In the genomic region with DNA sequence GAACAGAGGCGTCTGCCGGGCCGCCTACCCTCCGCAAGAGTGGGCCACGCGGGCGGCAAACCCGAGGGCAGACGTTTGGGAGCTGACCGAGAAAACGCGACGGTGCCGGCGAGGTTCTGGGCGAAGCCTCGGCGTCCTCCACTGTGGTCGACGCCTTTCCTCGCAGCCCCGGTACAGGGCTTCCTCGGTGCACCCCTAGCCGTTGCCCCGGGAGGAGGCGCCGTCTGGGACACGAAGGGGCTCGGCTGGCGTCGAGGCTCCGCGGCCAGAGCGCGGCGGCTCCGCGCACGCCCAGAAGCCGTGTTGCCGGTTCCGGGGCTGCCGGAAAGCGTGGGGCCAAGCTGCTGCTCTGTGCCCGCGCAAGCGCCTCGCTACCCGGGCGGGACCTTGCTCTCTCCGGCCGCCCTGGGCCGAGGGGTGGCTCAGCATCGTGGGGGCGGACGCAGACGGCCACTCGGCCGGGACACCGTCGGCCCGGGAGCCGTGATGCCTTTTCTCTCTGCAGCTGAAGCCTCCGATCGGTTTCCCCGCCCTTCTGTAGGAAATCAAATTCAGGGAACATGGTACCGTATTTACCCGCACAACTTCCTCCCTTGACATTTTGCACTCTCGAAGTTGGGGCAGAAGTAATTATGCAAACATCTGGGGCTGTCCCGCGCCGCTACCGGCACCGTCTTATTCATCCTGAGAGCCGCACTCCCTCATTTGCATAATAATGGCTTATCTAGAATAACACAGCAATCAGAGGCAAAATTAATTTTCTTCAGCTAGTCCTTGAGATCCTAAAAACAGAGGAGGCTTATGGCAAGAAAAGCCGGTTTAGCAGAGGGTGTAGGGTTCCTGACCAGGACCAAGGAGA, we compare ENCODE assay signal across 8 cellular contexts. TPM values are rescaled to one million over a fixed set of nuclear protein-coding genes. Genes with fewer than 3 reads are reported as not detected.
A peak's percentile ranks its signal among the peaks of the same experiment; 100 is the strongest.
DNase-seq lines count a peak whose midpoint lies in the region; ATAC-seq, FAIRE-seq and TF ChIP-seq lines count a peak whose summit lies in the region.

No MANE protein-coding gene starts in this region.

- H3K27ac ChIP-seq in PC-3 (ENCODE audit: low read length) (no peak overlapping the region), GM12878 (ENCODE audit: control insufficient read depth, insufficient read depth) (no peak overlapping the region)
- H3K27ac ChIP-seq in effector memory CD4-positive, alpha-beta T cell (ENCODE audit: insufficient read depth, low read length, poor library complexity, severe bottlenecking) = no peak overlapping the region

- SMC1A ChIA-PET in GM12878 (lab: Charles Lee; ENCODE audit: uncharacterized antibody, unreplicated experiment) = interaction anchor here (0.9 kb wide), 1 partner anchor 32 kb away, joined by 4 read pairs; no protein-coding TSS in a partner anchor

- peak in 1 of 2 experiments; percentile 38; a peak in 1 of 4 replicates for TF ChIP-seq EP300 in GM12878 (IDR thresholded peaks at IDR 0.05; ENCODE audit: borderline replicate concordance in 1 of 2, control insufficient read depth in 1 of 2, low read depth in 2 of 2, low read length in 2 of 2)

- BruUV-seq in PC-3 (replicated peaks; lab: Mats Ljungman, UMichigan) = no TSS peak
- no TSS peak for BruUV-seq in GM12878 (replicated peaks; lab: Mats Ljungman, UMichigan)

- H3K27me3 ChIP-seq in PC-3 (ENCODE audit: low read length) (peaks cover 100% of the 10 kb centered on the region), GM12878 (replicated peaks in 1 of 2; ENCODE audit: control insufficient read depth in 2 of 2, insufficient read depth in 2 of 2, low read length in 1 of 2) (peaks cover 31 to 48% of the 10 kb centered on the region in 2 experiments)
- peaks cover 98% of the 10 kb centered on the region for H3K27me3 ChIP-seq in effector memory CD4-positive, alpha-beta T cell (replicated peaks; ENCODE audit: control insufficient read depth, insufficient read depth, low read length, poor library complexity, severe bottlenecking)

- no peak overlapping the region for H3K4me3 Mint-ChIP-seq in endothelial cell (ENCODE audit: unreplicated experiment)

- H3K36me3 ChIP-seq in PC-3 (ENCODE audit: low read depth, low read length) = no peaks in the 10 kb centered on the region
- H3K36me3 ChIP-seq in GM12878 (ENCODE audit: control insufficient read depth in 2 of 2, insufficient read depth in 2 of 2, low read length in 1 of 2) = no peaks in the 10 kb centered on the region
- H3K36me3 ChIP-seq in effector memory CD4-positive, alpha-beta T cell (ENCODE audit: control insufficient read depth, insufficient read depth, low read length) = no peaks in the 10 kb centered on the region

- no peaks in the 10 kb centered on the region for H3K9me3 Mint-ChIP-seq in endothelial cell (ENCODE audit: unreplicated experiment)

- peaks cover 25% of the 10 kb centered on the region for H3K4me1 Mint-ChIP-seq in endothelial cell (ENCODE audit: unreplicated experiment)

- intact Hi-C loops in PC-3 (cut with micrococcal nuclease) (no loop called here), GM12878 (cut with micrococcal nuclease; ENCODE audit: unreplicated experiment) (loop anchor here (5.0 kb wide), 1 partner anchor 33 kb away; a partner anchor contains a TSS)

- peak; percentile 66 for TF ChIP-seq POLR2A in GM12878 (IDR thresholded peaks at IDR 0.05; ENCODE audit: low read depth, low read length)

- CTCF ChIA-PET in PC-3 (lab: Charles Lee) = no interaction called here
- CTCF ChIA-PET in GM12878 (lab: Yijun Ruan, JAX) = interaction anchor here (0.8 to 1.9 kb wide), 4 partner anchors 14 to 166 kb away, joined by 3 to 6 read pairs (median 4); no protein-coding TSS in a partner anchor

- H3K4me3 ChIP-seq in PC-3 (ENCODE audit: low read length) = peak overlapping the region; percentile 19; the same call in 1 of the 2 replicates
- H3K4me3 ChIP-seq in GM12878 = peak overlapping the region; percentile 34; the same call in 1 of the 2 replicates
- no peak overlapping the region for H3K4me3 ChIP-seq in effector memory CD4-positive, alpha-beta T cell (ENCODE audit: insufficient read depth, low read depth, low read length, poor library complexity, severe bottlenecking)

- H3K9me3 ChIP-seq in PC-3 (ENCODE audit: low read length) (no peaks in the 10 kb centered on the region), GM12878 (replicated peaks; ENCODE audit: control insufficient read depth, insufficient read depth, low read length) (no peaks in the 10 kb centered on the region; the same call in 2 of the 3 replicates)
- H3K9me3 ChIP-seq in effector memory CD4-positive, alpha-beta T cell (ENCODE audit: control insufficient read depth, low read length) = no peaks in the 10 kb centered on the region

- no peak for TF ChIP-seq RAD21 in GM12878 (IDR thresholded peaks at IDR 0.05; ENCODE audit: insufficient read depth, low read depth, low read length)

- H4K20me1 ChIP-seq in PC-3 (ENCODE audit: low read length) (no peaks in the 10 kb centered on the region), GM12878 (ENCODE audit: control insufficient read depth, insufficient read depth) (no peaks in the 10 kb centered on the region)

- H3K9me2 ChIP-seq in PC-3 (replicated peaks; ENCODE audit: low read length) = no peaks in the 10 kb centered on the region

- H2AFZ ChIP-seq in PC-3 (ENCODE audit: low read length) (peak overlapping the region; percentile 49), GM12878 (ENCODE audit: control insufficient read depth, low read depth, low read length) (peak overlapping the region; percentile 75)

- WGBS in GM12878 (ENCODE audit: insufficient coverage, insufficient replicate concordance, low lambda C conversion rate, missing lambda C conversion rate) = 10% methylated on average over 75 of the region's 76 CpGs

- H3K36me3 Mint-ChIP-seq in endothelial cell (ENCODE audit: low read depth, unreplicated experiment) = peaks cover 3% of the 10 kb centered on the region

- peaks cover 24% of the 10 kb centered on the region for H3K4me1 ChIP-seq in PC-3 (ENCODE audit: insufficient read depth, low read length)
- H3K4me1 ChIP-seq in GM12878 (ENCODE audit: control insufficient read depth, insufficient read depth, low read length) = peaks cover 46% of the 10 kb centered on the region
- H3K4me1 ChIP-seq in effector memory CD4-positive, alpha-beta T cell (ENCODE audit: control insufficient read depth, insufficient read depth, low read length, poor library complexity, severe bottlenecking) = peaks cover 41% of the 10 kb centered on the region

- DNase-seq in PC-3 = no peak
- peak; percentile 43 for DNase-seq in GM12878 (ENCODE audit: low read depth, low spot score)
- DNase-seq in retina = peak; percentile 79
- no peak for DNase-seq in effector memory CD4-positive, alpha-beta T cell
- DNase-seq in amniotic stem cell (lab: John Stamatoyannopoulos, UW) = no peak
- DNase-seq in endothelial cell (ENCODE audit: low spot score) = no peak

- peaks cover 51% of the 10 kb centered on the region for H3K27me3 Mint-ChIP-seq in endothelial cell (ENCODE audit: unreplicated experiment)

- POLR2A ChIA-PET in PC-3 (lab: Charles Lee; ENCODE audit: unreplicated experiment) (no interaction called here), GM12878 (lab: Charles Lee) (interaction anchor here (2.0 kb wide), 1 partner anchor 35 kb away, joined by 8 read pairs; a partner anchor contains a TSS)

- H3K27ac Mint-ChIP-seq in endothelial cell (ENCODE audit: unreplicated experiment) = no peak overlapping the region

- H3K4me2 ChIP-seq in PC-3 (ENCODE audit: low read length) (peak overlapping the region; percentile 58), GM12878 (ENCODE audit: control insufficient read depth, insufficient read depth) (peak overlapping the region; percentile 5)

- ATAC-seq in GM18498 (IDR thresholded peaks at IDR 0.05; ENCODE audit: unreplicated experiment) (peak; percentile 61), HG02642 (IDR thresholded peaks at IDR 0.05; ENCODE audit: poor library complexity, unreplicated experiment) (peak; percentile 54), PC-3 (no peak), GM12878 (peak; percentile 82)

- H3K79me2 ChIP-seq in PC-3 (ENCODE audit: low read length) (no peaks in the 10 kb centered on the region), GM12878 (ENCODE audit: control insufficient read depth, insufficient read depth, low read length) (no peaks in the 10 kb centered on the region)

- H3K9ac ChIP-seq in PC-3 (ENCODE audit: low read length) (no peak overlapping the region), GM12878 (ENCODE audit: control insufficient read depth, insufficient read depth, low read length) (no peak overlapping the region; the same call in 1 of the 2 replicates)

- in situ Hi-C loops in GM12878 (cut with MboI) = no loop called here

- TF ChIP-seq CTCF in PC-3 (conservative IDR thresholded peaks at IDR 0.05; ENCODE audit: low read depth, low read length) (no peak), GM12878 (IDR thresholded peaks at IDR 0.05 in 2 of 3, conservative IDR thresholded peaks at IDR 0.05 in 1 of 3; ENCODE audit: control insufficient read depth in 2 of 3, extremely low read depth in 1 of 3, insufficient read depth in 1 of 3, low read depth in 3 of 3, low read length in 3 of 3) (no peak), endothelial cell (IDR thresholded peaks at IDR 0.05; ENCODE audit: unreplicated experiment) (no peak)

- FAIRE-seq in GM12878 (lab: Jason Lieb, UNC) = peak; percentile 96

- RAD21 ChIA-PET in GM12878 (lab: Charles Lee; ENCODE audit: unreplicated experiment) = interaction anchor here (0.8 to 2.1 kb wide), 2 partner anchors 10 to 166 kb away, joined by 3 to 5 read pairs; no protein-coding TSS in a partner anchor

- no peaks in the 10 kb centered on the region for H3F3A ChIP-seq in PC-3 (ENCODE audit: low read length, unreplicated experiment)

RNA-seq across cellular contexts. Expression of a gene that starts 7.3 kb away (rescaled TPM):
- total RNA-seq in PC-3 (2014; rRNA removed) = 11.3 and 12.8 TPM in 2 replicates
- 3.7 and 4.0 TPM in 2 replicates for total RNA-seq in GM12878 (2013; cell fraction: nucleolus; rRNA removed)
- total RNA-seq in GM12878 (2014; rRNA removed) = 1.6 and 1.9 TPM in 2 replicates
- total RNA-seq in GM12878 (2014; rRNA removed; fragmentation: Illumina TruSeq; extraction: Trizol) = 1.5 and 1.9 TPM in 2 replicates
- 6.3 and 6.7 TPM in 2 replicates for total RNA-seq in GM12878 (2021)
- 0.80 TPM for polyA plus RNA-seq in GM12878 (2011; ENCODE audit: low read depth)
- polyA plus RNA-seq in GM12878 (2011; rRNA removed) = 0.35 and 0.64 TPM in 2 replicates
- 1.4 and 1.6 TPM in 2 replicates for polyA plus RNA-seq in GM12878 (2011; cell fraction: cytosol; rRNA removed)
- 2.8 and 6.6 TPM in 2 replicates for polyA plus RNA-seq in GM12878 (2011; cell fraction: nucleus; rRNA removed)
- 1.8 and 3.9 TPM in 2 replicates for polyA plus RNA-seq in GM12878 (2012)
- polyA plus RNA-seq in GM12878 (2014; fragmentation: Illumina TruSeq; extraction: Trizol) = 0.57 and 1.2 TPM in 2 replicates
- polyA plus RNA-seq in GM12878 (2014; fragmentation: Nextera tagmentation; extraction: Ambion mirVana) = under 1 TPM; 0.03 to 0.16 TPM
- polyA plus RNA-seq in GM12878 (2014; rRNA removed) = 1.9 and 2.1 TPM in 2 replicates
- polyA plus RNA-seq in GM12878 (2016; fragmentation: Nextera tagmentation; extraction: Ambion mirVana) = 1 to 10 TPM; 2.1 to 3.4 TPM
- polyA minus RNA-seq in GM12878 (2011; rRNA and poly(A)+ RNA removed) = 0.59 and 0.67 TPM in 2 replicates
- polyA minus RNA-seq in GM12878 (2011; cell fraction: cytosol; rRNA and poly(A)+ RNA removed) = 1.2 TPM in 2 replicates
- polyA minus RNA-seq in GM12878 (2011; cell fraction: nucleus; rRNA and poly(A)+ RNA removed) = 0.48 and 0.86 TPM in 2 replicates
- total RNA-seq in endothelial cell (ENCODE audit: unreplicated experiment) = 3.3 TPM

RNA-seq across cellular contexts. Expression of a gene that starts 26.3 kb away (rescaled TPM):
- 39.2 and 43.9 TPM in 2 replicates for total RNA-seq in PC-3 (2014; rRNA removed)
- total RNA-seq in GM12878 (2013; cell fraction: nucleolus; rRNA removed) = 7.7 and 8.1 TPM in 2 replicates
- 4.1 and 5.9 TPM in 2 replicates for total RNA-seq in GM12878 (2014; rRNA removed)
- total RNA-seq in GM12878 (2014; rRNA removed; fragmentation: Illumina TruSeq; extraction: Trizol) = 3.4 and 3.5 TPM in 2 replicates
- total RNA-seq in GM12878 (2021) = 7.5 and 8.5 TPM in 2 replicates
- polyA plus RNA-seq in GM12878 (2011; ENCODE audit: low read depth) = 0.35 TPM
- polyA plus RNA-seq in GM12878 (2011; rRNA removed) = 1.9 and 3.7 TPM in 2 replicates
- polyA plus RNA-seq in GM12878 (2011; cell fraction: cytosol; rRNA removed) = 5.0 and 6.4 TPM in 2 replicates
- polyA plus RNA-seq in GM12878 (2011; cell fraction: nucleus; rRNA removed) = 8.9 and 13.7 TPM in 2 replicates
- 1.1 and 1.8 TPM in 2 replicates for polyA plus RNA-seq in GM12878 (2012)
- polyA plus RNA-seq in GM12878 (2014; fragmentation: Illumina TruSeq; extraction: Trizol) = 1.0 and 3.1 TPM in 2 replicates
- under 1 TPM; 0.35 to 0.44 TPM for polyA plus RNA-seq in GM12878 (2014; fragmentation: Nextera tagmentation; extraction: Ambion mirVana)
- polyA plus RNA-seq in GM12878 (2014; rRNA removed) = 4.7 and 6.2 TPM in 2 replicates
- 1 to 10 TPM; 5.8 to 6.5 TPM for polyA plus RNA-seq in GM12878 (2016; fragmentation: Nextera tagmentation; extraction: Ambion mirVana)
- 3.1 and 6.5 TPM in 2 replicates for polyA minus RNA-seq in GM12878 (2011; rRNA and poly(A)+ RNA removed)
- polyA minus RNA-seq in GM12878 (2011; cell fraction: cytosol; rRNA and poly(A)+ RNA removed) = 2.8 and 2.9 TPM in 2 replicates
- polyA minus RNA-seq in GM12878 (2011; cell fraction: nucleus; rRNA and poly(A)+ RNA removed) = 3.7 and 7.4 TPM in 2 replicates
- 50.0 TPM for total RNA-seq in endothelial cell (ENCODE audit: unreplicated experiment)

RNA-seq across cellular contexts. Expression of a gene that starts 35.0 kb away (rescaled TPM):
- total RNA-seq in PC-3 (2014; rRNA removed) (53.5 and 75.4 TPM in 2 replicates), GM12878 (2014; rRNA removed) (14.5 and 15.5 TPM in 2 replicates), GM12878 (2014; rRNA removed; fragmentation: Illumina TruSeq; extraction: Trizol) (4.3 and 4.6 TPM in 2 replicates), GM12878 (2021) (23.1 and 24.6 TPM in 2 replicates), endothelial cell (ENCODE audit: unreplicated experiment) (6.8 TPM)
- total RNA-seq in GM12878 (2013; cell fraction: nucleolus; rRNA removed) = 12.4 and 13.3 TPM in 2 replicates
- polyA plus RNA-seq in GM12878 (2011; ENCODE audit: low read depth) = 3.0 TPM
- polyA plus RNA-seq in GM12878 (2011; rRNA removed) (9.1 and 11.3 TPM in 2 replicates), GM12878 (2014; fragmentation: Illumina TruSeq; extraction: Trizol) (1.7 and 4.2 TPM in 2 replicates), GM12878 (2014; fragmentation: Nextera tagmentation; extraction: Ambion mirVana) (1 to 10 TPM in 1 of 2 experiments, under 1 TPM in 1; 0.69 to 1.2 TPM), GM12878 (2014; rRNA removed) (19.6 and 20.4 TPM in 2 replicates), GM12878 (2016; fragmentation: Nextera tagmentation; extraction: Ambion mirVana) (1 to 10 TPM; 1.6 to 1.8 TPM)
- 10.8 and 17.6 TPM in 2 replicates for polyA plus RNA-seq in GM12878 (2011; cell fraction: cytosol; rRNA removed)
- 40.0 and 48.6 TPM in 2 replicates for polyA plus RNA-seq in GM12878 (2011; cell fraction: nucleus; rRNA removed)
- 12.7 and 18.0 TPM in 2 replicates for polyA plus RNA-seq in GM12878 (2012)
- 5.6 and 15.7 TPM in 2 replicates for polyA minus RNA-seq in GM12878 (2011; rRNA and poly(A)+ RNA removed)
- 13.2 and 17.0 TPM in 2 replicates for polyA minus RNA-seq in GM12878 (2011; cell fraction: cytosol; rRNA and poly(A)+ RNA removed)
- polyA minus RNA-seq in GM12878 (2011; cell fraction: nucleus; rRNA and poly(A)+ RNA removed) = 11.6 and 17.4 TPM in 2 replicates

Comparison
In these comparisons a context has a peak if more than half of its experiments do, and no peak if none do; other contexts are left out.
1. DNase-seq: peak in GM12878 (single experiment) and retina (single experiment); none in PC-3 (single experiment), effector memory CD4-positive, alpha-beta T cell (0 of 3), amniotic stem cell (single experiment) and endothelial cell (single experiment).